In genomic region chr5:12662545-12663314, GRCh38 we compare ENCODE assay signal across 17 cellular contexts.
A peak's percentile ranks its signal among the peaks of the same experiment; 100 is the strongest.
DNase-seq lines count a peak whose midpoint lies in the region; ATAC-seq and TF ChIP-seq lines count a peak whose summit lies in the region.
"Had no signal": no experiment of that assay in that cellular context is flagged by ENCODE, and none has a peak within 500 bp of the region (broad histone marks: within the 10 kb centered on the region; RNA-seq: fewer than 3 reads in every experiment).

No MANE protein-coding gene starts in this region.

- peaks cover 60% of the 10 kb centered on the region for H3K36me3 Mint-ChIP-seq in endodermal cell (ENCODE audit: low read depth)
- H3K36me3 Mint-ChIP-seq: IgD-negative memory B cell had no signal

- H3K27ac ChIP-seq in endodermal cell (ENCODE audit: low read depth, low read length) (no peak overlapping the region), colonic mucosa (no peak overlapping the region)

- H3K4me1 Mint-ChIP-seq in endodermal cell = peaks cover 26% of the 10 kb centered on the region
- H3K4me1 Mint-ChIP-seq: IgD-negative memory B cell had no signal

- H3K9me3 Mint-ChIP-seq in endodermal cell = peaks cover 26% of the 10 kb centered on the region

- TF ChIP-seq CTCF in endodermal cell (conservative IDR thresholded peaks at IDR 0.05) = no peak
- TF ChIP-seq CTCF in colonic mucosa (IDR thresholded peaks at IDR 0.05) = no peak

- 89 to 93% methylated on average over 18 to 20 of the region's 20 CpGs for WGBS in endodermal cell (ENCODE audit: insufficient coverage in 1 of 2, insufficient read length in 1 of 2), 2 experiments

- no peak for ATAC-seq in GM18502 (IDR thresholded peaks at IDR 0.05; ENCODE audit: poor library complexity, unreplicated experiment)

- H3K9ac ChIP-seq in endodermal cell (ENCODE audit: extremely low read depth, low read length, poor library complexity, severe bottlenecking) (no peak overlapping the region), colonic mucosa (ENCODE audit: low read depth in 2 of 2, low read length in 2 of 2) (no peak overlapping the region)
- H3K9ac ChIP-seq: SK-N-SH had no signal

- H3K36me3 ChIP-seq in H7 (replicated peaks; ENCODE audit: control insufficient read depth, insufficient read depth, low read length) = peaks cover 9% of the 10 kb centered on the region
- H3K36me3 ChIP-seq in endodermal cell (ENCODE audit: control insufficient read depth, insufficient read depth, low read length) = no peaks in the 10 kb centered on the region
- H3K36me3 ChIP-seq in colonic mucosa = no peaks in the 10 kb centered on the region

- H3K4me1 ChIP-seq in endodermal cell (ENCODE audit: control insufficient read depth, insufficient read depth, low read length) (no peaks in the 10 kb centered on the region), colonic mucosa (no peaks in the 10 kb centered on the region)

- no peaks in the 10 kb centered on the region for H3K27me3 Mint-ChIP-seq in endodermal cell (ENCODE audit: insufficient read depth)
- H3K27me3 Mint-ChIP-seq: IgD-negative memory B cell had no signal

- intact Hi-C loops in colonic mucosa (cut with DNase I) = no loop called here

- H3K4me3 Mint-ChIP-seq in endodermal cell = peak overlapping the region; percentile 29
- H3K4me3 Mint-ChIP-seq: IgD-negative memory B cell had no signal

- H3K27me3 ChIP-seq in H7 (ENCODE audit: control insufficient read depth, insufficient read depth, low read length) (no peaks in the 10 kb centered on the region), endodermal cell (ENCODE audit: control insufficient read depth, insufficient read depth, low read length, poor library complexity, severe bottlenecking) (no peaks in the 10 kb centered on the region), colonic mucosa (no peaks in the 10 kb centered on the region)

- H3K27ac Mint-ChIP-seq in endodermal cell = peak overlapping the region; percentile 49
- H3K27ac Mint-ChIP-seq: IgD-negative memory B cell had no signal

- H3K4me3 ChIP-seq in H7 (ENCODE audit: insufficient read depth, low read depth, low read length) (peak overlapping the region; percentile 31; the same call in 1 of the 2 replicates), endodermal cell (ENCODE audit: low read length) (no peak overlapping the region), iPS-18c (ENCODE audit: insufficient read depth, low read depth, low read length) (peak overlapping the region; percentile 50), colonic mucosa (no peak overlapping the region)

- DNase-seq in H7 = no peak
- DNase-seq in NCI-H526 (lab: John Stamatoyannopoulos, UW) = peak; percentile 44 to 64
- peak; percentile 65 for DNase-seq in endodermal cell
- DNase-seq in colonic mucosa = no peak
- no peak for DNase-seq in activated naive CD4-positive, alpha-beta T cell treated with Interleukin-2 at 50 U/mL for 16 hours
- DNase-seq: NCI-H1092 treated with DMSO at 0.1 percent for 48 hours, NCI-H1436, NCI-H187, NCI-H2171 treated with DMSO at 0.1 percent for 48 hours, NCI-H345, NCI-H510A treated with DMSO at 0.1 percent for 48 hours, NCI-H774, SK-N-SH, SW 1271 had no signal

- H3K9me3 ChIP-seq in endodermal cell (ENCODE audit: control insufficient read depth, low read length) = peaks cover 7% of the 10 kb centered on the region
- peaks cover 6% of the 10 kb centered on the region for H3K9me3 ChIP-seq in iPS-18c (ENCODE audit: control insufficient read depth, insufficient read depth, low read length)
- H3K9me3 ChIP-seq in colonic mucosa = no peaks in the 10 kb centered on the region
- H3K9me3 ChIP-seq: SK-N-SH had no signal

Comparison
In these comparisons a context has a peak if more than half of its experiments do, and no peak if none do; other contexts are left out.
1. DNase-seq: peak in NCI-H526 (2 of 2) and endodermal cell (single experiment); none in H7 (single experiment), colonic mucosa (single experiment) and activated naive CD4-positive, alpha-beta T cell treated with Interleukin-2 at 50 U/mL for 16 hours (single experiment).
2. H3K4me3 ChIP-seq: peak in H7 (single experiment) and iPS-18c (single experiment); none in endodermal cell (single experiment) and colonic mucosa (single experiment).